34 cellular contexts compared by ENCODE assay signal in genomic region chr4:175616287-175616686, GRCh38.
"Had no signal": no experiment of that assay in that cellular context is flagged by ENCODE, and none has a peak within 500 bp of the region (broad histone marks: within the 10 kb centered on the region; RNA-seq: fewer than 3 reads in every experiment).

No MANE protein-coding gene starts in this region.

- H3K27ac ChIP-seq: KMS-11 had no signal

- DNase-seq: Karpas-422, Kasumi-1, KG1, MG63, MV-4-11, NCI-H1048, NCI-H1092, NCI-H1092 treated with DMSO at 0.1 percent for 48 hours, NCI-H1105, NCI-H1105 treated with DMSO at 0.1 percent for 48 hours, NCI-H1417, NCI-H1417 treated with DMSO at 0.1 percent for 48 hours, NCI-H1436, NCI-H1436 treated with DMSO at 0.1 percent for 48 hours, NCI-H146, NCI-H1694, NCI-H1694 treated with DMSO at 0.1 percent for 48 hours, NCI-H187 treated with DMSO at 0.1 percent for 48 hours, NCI-H1930, NCI-H2029, NCI-H2029 treated with DMSO at 0.1 percent for 48 hours, NCI-H2081, NCI-H2081 treated with DMSO at 0.1 percent for 48 hours, NCI-H2107, NCI-H2171, NCI-H2171 treated with DMSO at 0.1 percent for 48 hours, NCI-H2227 treated with DMSO at 0.1 percent for 48 hours, NCI-H226, NCI-H345, NCI-H446, NCI-H510A, NCI-H510A treated with DMSO at 0.1 percent for 48 hours, NCI-H524 had no signal

- H3K9ac ChIP-seq: KMS-11 had no signal

- H3K4me3 ChIP-seq: MG63 had no signal

- H3K9me3 ChIP-seq: MG63 had no signal

- H3K36me3 ChIP-seq: MG63 had no signal

- H3K4me2 ChIP-seq: KMS-11 had no signal
